16 cellular contexts compared by ENCODE assay signal in the genomic region with DNA sequence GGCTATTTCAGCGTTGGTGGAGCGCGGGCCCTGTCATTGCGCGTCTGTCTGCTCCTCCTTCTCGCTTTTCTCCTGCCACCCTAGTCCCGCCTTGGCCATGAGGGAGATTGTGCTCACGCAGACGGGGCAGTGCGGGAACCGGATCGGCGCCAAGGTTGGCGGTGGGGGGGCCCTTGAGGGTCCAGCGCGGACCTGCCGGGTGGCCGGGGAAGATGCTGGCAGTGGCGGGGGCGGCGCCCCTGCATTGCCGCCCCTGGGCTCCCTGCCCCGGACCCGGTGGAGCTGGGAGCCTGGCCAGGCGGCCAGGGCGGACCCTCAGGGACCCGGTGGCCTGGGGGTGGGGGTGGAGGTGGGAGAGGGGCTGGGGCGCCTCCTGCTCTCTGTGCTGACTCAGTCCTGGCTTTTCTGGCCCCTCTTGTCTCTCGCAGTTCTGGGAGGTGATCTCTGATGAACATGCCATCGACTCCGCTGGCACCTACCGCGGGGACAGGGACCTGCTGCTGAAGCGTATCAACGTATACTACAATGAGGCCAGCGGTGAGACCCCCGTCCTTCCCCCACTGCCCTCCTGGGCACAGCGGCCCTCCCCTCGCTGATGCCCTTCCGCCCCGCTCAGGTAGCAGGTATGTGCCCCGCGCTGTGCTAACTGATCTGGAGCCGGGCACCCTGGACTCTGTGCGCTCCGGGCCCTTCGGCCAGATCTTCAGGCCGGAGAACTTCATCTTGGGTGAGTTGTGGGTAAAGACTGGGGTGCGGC. TPM values are rescaled to one million over a fixed set of nuclear protein-coding genes. Genes with fewer than 3 reads are reported as not detected.
DNase-seq lines count a peak whose midpoint lies in the region; ATAC-seq and TF ChIP-seq lines count a peak whose summit lies in the region.
"Had no signal": no experiment of that assay in that cellular context is flagged by ENCODE, and none has a peak within 500 bp of the region (broad histone marks: within the 10 kb centered on the region; RNA-seq: fewer than 3 reads in every experiment).

No MANE protein-coding gene starts in this region.

- H3K36me3 ChIP-seq in prostate gland = no peaks in the 10 kb centered on the region

- H4K8ac ChIP-seq in H9 (replicated peaks; ENCODE audit: insufficient read length, low read depth, low read length) = no peak overlapping the region

- no peak overlapping the region for H2BK12ac ChIP-seq in H9 (ENCODE audit: insufficient read length, low read depth, low read length)

- H3K27ac Mint-ChIP-seq in H9 = peak overlapping the region; percentile 35 to 89 (median 83); a peak in 4 of 7 replicates
- H3K27ac Mint-ChIP-seq: CD14-positive monocyte; CD8-positive, alpha-beta T cell had no signal

- no peak overlapping the region for H3K4me3 Mint-ChIP-seq in H9
- H3K4me3 Mint-ChIP-seq: CD14-positive monocyte; CD8-positive, alpha-beta T cell had no signal

- H2BK5ac ChIP-seq in H9 (ENCODE audit: insufficient read length, low read length) = no peak overlapping the region

- H2BK20ac ChIP-seq in H9 (ENCODE audit: low read depth, low read length, poor library complexity, severe bottlenecking) = no peak overlapping the region

- H3K9me3 ChIP-seq in H9 (ENCODE audit: control insufficient read depth, low read depth, low read length) (no peaks in the 10 kb centered on the region), prostate gland (no peaks in the 10 kb centered on the region)
- H3K9me3 ChIP-seq: A549 had no signal

- no peak overlapping the region for H3K14ac ChIP-seq in H9 (ENCODE audit: insufficient read depth, low read length)

- no peak overlapping the region for H2AFZ ChIP-seq in H9 (ENCODE audit: low read length)

- H4K91ac ChIP-seq in H9 (ENCODE audit: insufficient read length, low read depth, low read length) = no peak overlapping the region

- H3K27ac ChIP-seq in H9 (ENCODE audit: insufficient read length, low read depth, low read length) (no peak overlapping the region), prostate gland (no peak overlapping the region)
- H3K27ac ChIP-seq: A549 had no signal

- H2AK5ac ChIP-seq in H9 (ENCODE audit: insufficient read length, low read length) = no peak overlapping the region

- no peak overlapping the region for H3K4ac ChIP-seq in H9 (ENCODE audit: low read depth, low read length)

- no peaks in the 10 kb centered on the region for H3K9me3 Mint-ChIP-seq in H9
- H3K9me3 Mint-ChIP-seq: CD8-positive, alpha-beta T cell had no signal

- H3K4me3 ChIP-seq in prostate gland = no peak overlapping the region
- H3K4me3 ChIP-seq: A549 had no signal

- DNase-seq in H9 (no peak), islet precursor cell (peak; percentile 42), posterior vena cava (ENCODE audit: low spot score) (peak; percentile 73), prostate gland (ENCODE audit: low spot score) (no peak)
- DNase-seq: CD8-positive, alpha-beta T cell; COR-L47; DND-41; GDM1; GOT3 had no signal

- no peak for TF ChIP-seq POLR2A in prostate gland (IDR thresholded peaks at IDR 0.05)

- H3K23me2 ChIP-seq in H9 (ENCODE audit: insufficient read length, low read depth, low read length, poor library complexity, severe bottlenecking) = no peaks in the 10 kb centered on the region

- H3K56ac ChIP-seq in H9 (ENCODE audit: insufficient read length, low read depth, low read length) = no peak overlapping the region

- no peak overlapping the region for H3K9ac ChIP-seq in H9 (ENCODE audit: extremely low read depth, insufficient read length, low read length)

- H3K4me1 Mint-ChIP-seq in H9 = peaks cover 38 to 42% of the 10 kb centered on the region in 2 experiments
- H3K4me1 Mint-ChIP-seq: CD14-positive monocyte had no signal

- WGBS in H9 (ENCODE audit: extremely low coverage, insufficient read length, low lambda C conversion rate) = no CpG with 5 or more reads among the region's 49 CpGs
- WGBS in prostate gland = 89% methylated on average over 44 of the region's 49 CpGs

- H2BK120ac ChIP-seq in H9 (ENCODE audit: low read depth, low read length, poor library complexity, severe bottlenecking) = no peak overlapping the region

- no peak overlapping the region for H2BK15ac ChIP-seq in H9 (ENCODE audit: low read depth, low read length)

- no peaks in the 10 kb centered on the region; a peak in 1 of 7 replicates for H3K36me3 Mint-ChIP-seq in H9 (ENCODE audit: insufficient read depth in 1 of 3, low read depth in 3 of 3)
- H3K36me3 Mint-ChIP-seq: CD14-positive monocyte; CD8-positive, alpha-beta T cell had no signal

- H3K4me1 ChIP-seq in H9 (ENCODE audit: insufficient read depth, low read length) = peaks cover 4% of the 10 kb centered on the region; the same call in 1 of the 2 replicates
- H3K4me1 ChIP-seq in prostate gland (replicated peaks) = no peaks in the 10 kb centered on the region
- H3K4me1 ChIP-seq: A549 had no signal

- no peak overlapping the region for H3T11ph ChIP-seq in H9 (ENCODE audit: low read length)

- no peaks in the 10 kb centered on the region for H3K79me2 ChIP-seq in H9 (ENCODE audit: insufficient read depth, low read length)

- ATAC-seq in HG02973 (IDR thresholded peaks at IDR 0.05; ENCODE audit: unreplicated experiment) (no peak), HG02759 (IDR thresholded peaks at IDR 0.05; ENCODE audit: unreplicated experiment) (no peak)
- ATAC-seq: A549; CD8-positive, alpha-beta T cell; HCT116; HepG2 had no signal

- no peak overlapping the region for H3K18ac ChIP-seq in H9 (ENCODE audit: insufficient read length, low read depth, low read length)

- no peaks in the 10 kb centered on the region for H4K20me1 ChIP-seq in H9 (ENCODE audit: control insufficient read depth, insufficient read depth, insufficient read length)

- intact Hi-C loops in posterior vena cava (cut with DNase I) = no loop called here
- intact Hi-C loops in prostate gland (cut with DNase I) = no loop called here

- H4K5ac ChIP-seq in H9 (ENCODE audit: insufficient read length, low read depth, low read length) = no peak overlapping the region

- no peaks in the 10 kb centered on the region; the same call in 1 of the 2 replicates for H3K27me3 Mint-ChIP-seq in H9 (ENCODE audit: low read depth)

- H3K23ac ChIP-seq in H9 (ENCODE audit: insufficient read length, low read depth, low read length) = no peak overlapping the region

- TF ChIP-seq CTCF in H9 (conservative IDR thresholded peaks at IDR 0.05) (no peak), prostate gland (IDR thresholded peaks at IDR 0.05) (no peak)

- H3K79me1 ChIP-seq in H9 (ENCODE audit: insufficient read depth, low read depth, low read length, poor library complexity, severe bottlenecking) = no peaks in the 10 kb centered on the region

- no peak overlapping the region for H3K4me2 ChIP-seq in H9 (ENCODE audit: insufficient read depth, insufficient read length, low read length)
- H3K4me2 ChIP-seq: A549 had no signal

- H3K27me3 ChIP-seq in H9 (ENCODE audit: insufficient read depth, low read length) (no peaks in the 10 kb centered on the region), prostate gland (replicated peaks; ENCODE audit: insufficient read depth) (no peaks in the 10 kb centered on the region)

RNA-seq across cellular contexts. Expression of gene MAP1LC3C, which starts 58.3 kb away (rescaled TPM):
- total RNA-seq in H9 (2021) (3.5 and 3.6 TPM in 2 replicates), posterior vena cava (1 to 10 TPM; 1.3 to 1.9 TPM), prostate gland (not detected)
- total RNA-seq: CD8-positive, alpha-beta T cell; HepG2; HT1080 had no signal

Comparison
In these comparisons a context has a peak if more than half of its experiments do, and no peak if none do; other contexts are left out.
1. DNase-seq: peak in islet precursor cell (single experiment) and posterior vena cava (single experiment); none in H9 (single experiment) and prostate gland (single experiment).